Comparison of ENCODE assay signal across 20 cellular contexts in genomic region chr3:8737823-8738222, GRCh38. TPM values are rescaled to one million over a fixed set of nuclear protein-coding genes. Genes with fewer than 3 reads are reported as not detected.
A peak's percentile ranks its signal among the peaks of the same experiment; 100 is the strongest.
DNase-seq lines count a peak whose midpoint lies in the region; ATAC-seq and TF ChIP-seq lines count a peak whose summit lies in the region.
"Had no signal": no experiment of that assay in that cellular context is flagged by ENCODE, and none has a peak within 500 bp of the region (broad histone marks: within the 10 kb centered on the region; RNA-seq: fewer than 3 reads in every experiment).

No MANE protein-coding gene starts in this region.

- no peaks in the 10 kb centered on the region for H3K27me3 ChIP-seq in gastrocnemius medialis
- H3K27me3 ChIP-seq in MG63, result no peaks in the 10 kb centered on the region
- H3K27me3 ChIP-seq: BLaER1 had no signal

- H3K4me3 ChIP-seq in gastrocnemius medialis, result no peak overlapping the region
- no peak overlapping the region for H3K4me3 ChIP-seq in MG63
- H3K4me3 ChIP-seq: BLaER1, HAP-1 had no signal

- peaks cover 21% of the 10 kb centered on the region for H3K27me3 Mint-ChIP-seq in stimulated activated naive CD8-positive, alpha-beta T cell treated with anti-CD3 and anti-CD28 coated beads, Interleukin-15, amount 100 ng/mL, for 72 hours
- no peaks in the 10 kb centered on the region for H3K27me3 Mint-ChIP-seq in nephron (ENCODE audit: low read depth)
- H3K27me3 Mint-ChIP-seq in activated T-cell treated with anti-CD3 and anti-CD28 coated beads, Interleukin-2, amount 50 U/mL, for 4 hours (ENCODE audit: low read depth), result peaks cover 2% of the 10 kb centered on the region

- DNase-seq in stimulated activated naive CD8-positive, alpha-beta T cell treated with anti-CD3 and anti-CD28 coated beads, Interleukin-15, amount 100 ng/mL, for 72 hours, result no peak
- no peak for DNase-seq in stimulated activated naive CD8-positive, alpha-beta T cell treated with anti-CD3 and anti-CD28 coated beads, Interleukin-15, Interleukin-2, amounts not matched to agents 100 U/mL and 50 U/mL, for 24 hours
- DNase-seq in gastrocnemius medialis (no peak), MG63 (no peak), HUDEP-2 (lab: John Stamatoyannopoulos, UW; ENCODE audit: unreplicated experiment in 76 of 76) (no peak), NCI-H1417 treated with DMSO at 0.1 percent for 48 hours (lab: John Stamatoyannopoulos, UW) (no peak)
- no peak for DNase-seq in activated T-cell treated with anti-CD3 and anti-CD28 coated beads, Interleukin-2, amount 50 U/mL, for 4 hours
- DNase-seq: 8988T; Calu3; CD4-positive, alpha-beta memory T cell; DMS79 treated with DMSO at 0.1 percent for 48 hours; GF-D8; IMR-90 had no signal

- no peaks in the 10 kb centered on the region for H3K9me3 ChIP-seq in gastrocnemius medialis
- no peaks in the 10 kb centered on the region for H3K9me3 ChIP-seq in MG63
- H3K9me3 ChIP-seq: BLaER1, HAP-1 had no signal

- H3K4me3 Mint-ChIP-seq in stimulated activated naive CD8-positive, alpha-beta T cell treated with anti-CD3 and anti-CD28 coated beads, Interleukin-15, amount 100 ng/mL, for 72 hours, result no peak overlapping the region
- H3K4me3 Mint-ChIP-seq in nephron, result peak overlapping the region in 2 of 3 experiments; percentile 26 to 46
- H3K4me3 Mint-ChIP-seq in activated T-cell treated with anti-CD3 and anti-CD28 coated beads, Interleukin-2, amount 50 U/mL, for 4 hours, result no peak overlapping the region
- H3K4me3 Mint-ChIP-seq: CD14-positive monocyte; CD4-positive, alpha-beta memory T cell had no signal

- intact Hi-C loops in gastrocnemius medialis (cut with DNase I; ENCODE audit: low total_unique reads), result loop anchor here (10.0 kb wide), 1 partner anchor 253 kb away; no protein-coding TSS in a partner anchor

- H3K4me1 Mint-ChIP-seq in stimulated activated naive CD8-positive, alpha-beta T cell treated with anti-CD3 and anti-CD28 coated beads, Interleukin-15, amount 100 ng/mL, for 72 hours, result peaks cover 6% of the 10 kb centered on the region
- H3K4me1 Mint-ChIP-seq in nephron, result peaks cover 55% of the 10 kb centered on the region
- no peaks in the 10 kb centered on the region for H3K4me1 Mint-ChIP-seq in activated T-cell treated with anti-CD3 and anti-CD28 coated beads, Interleukin-2, amount 50 U/mL, for 4 hours (ENCODE audit: low read depth)
- H3K4me1 Mint-ChIP-seq: CD14-positive monocyte had no signal

- peaks cover 52 to 77% of the 10 kb centered on the region in 2 donors for H3K4me1 ChIP-seq in gastrocnemius medialis
- H3K4me1 ChIP-seq: BLaER1 had no signal

- no peaks in the 10 kb centered on the region for H3K9me3 Mint-ChIP-seq in stimulated activated naive CD8-positive, alpha-beta T cell treated with anti-CD3 and anti-CD28 coated beads, Interleukin-15, amount 100 ng/mL, for 72 hours
- no peaks in the 10 kb centered on the region for H3K9me3 Mint-ChIP-seq in nephron
- H3K9me3 Mint-ChIP-seq in activated T-cell treated with anti-CD3 and anti-CD28 coated beads, Interleukin-2, amount 50 U/mL, for 4 hours, result no peaks in the 10 kb centered on the region
- H3K9me3 Mint-ChIP-seq: CD14-positive monocyte had no signal

- TF ChIP-seq POLR2A in gastrocnemius medialis (IDR thresholded peaks at IDR 0.05), result no peak

- no peak overlapping the region for H3K27ac Mint-ChIP-seq in stimulated activated naive CD8-positive, alpha-beta T cell treated with anti-CD3 and anti-CD28 coated beads, Interleukin-15, amount 100 ng/mL, for 72 hours
- H3K27ac Mint-ChIP-seq in nephron, result peak overlapping the region in 1 of 3 experiments; percentile 45
- H3K27ac Mint-ChIP-seq: CD14-positive monocyte; CD4-positive, alpha-beta memory T cell had no signal

- ATAC-seq in stimulated activated naive CD8-positive, alpha-beta T cell treated with anti-CD3 and anti-CD28 coated beads, Interleukin-15, amount 100 ng/mL, for 72 hours, result peak; percentile 8
- ATAC-seq in stimulated activated naive CD8-positive, alpha-beta T cell treated with anti-CD3 and anti-CD28 coated beads, Interleukin-15, Interleukin-2, amounts not matched to agents 100 U/mL and 50 U/mL, for 24 hours, result no peak
- ATAC-seq in gastrocnemius medialis, result no peak
- ATAC-seq in activated T-cell treated with anti-CD3 and anti-CD28 coated beads, Interleukin-2, amount 50 U/mL, for 4 hours, result no peak

- H3K36me3 Mint-ChIP-seq in nephron (ENCODE audit: low read depth), result no peaks in the 10 kb centered on the region
- no peaks in the 10 kb centered on the region for H3K36me3 Mint-ChIP-seq in activated T-cell treated with anti-CD3 and anti-CD28 coated beads, Interleukin-2, amount 50 U/mL, for 4 hours (ENCODE audit: insufficient read depth)
- H3K36me3 Mint-ChIP-seq: CD14-positive monocyte; CD4-positive, alpha-beta memory T cell had no signal

- TF ChIP-seq CTCF in nephron (IDR thresholded peaks at IDR 0.05; ENCODE audit: unreplicated experiment in 3 of 3) (no peak), gastrocnemius medialis (IDR thresholded peaks at IDR 0.05 in 4 of 5, conservative IDR thresholded peaks at IDR 0.05 in 1 of 5) (no peak)

- no peaks in the 10 kb centered on the region for H3K36me3 ChIP-seq in gastrocnemius medialis
- no peaks in the 10 kb centered on the region for H3K36me3 ChIP-seq in MG63
- H3K36me3 ChIP-seq: BLaER1, HAP-1 had no signal

- in situ Hi-C loops in gastrocnemius medialis (cut with MboI; ENCODE audit: low sequenced_read_pairs in 4 of 4), result no loop called here

- H3K27ac ChIP-seq in gastrocnemius medialis, result peak overlapping the region; percentile 20 to 98 (median 90)
- H3K27ac ChIP-seq: BLaER1 had no signal

RNA-seq across cellular contexts. Expression of gene CAV3, which starts 4.2 kb away (rescaled TPM):
- total RNA-seq in gastrocnemius medialis, result 10 to 100 TPM; 12.0 to 19.7 (median 14.3) TPM
- not detected in 2 replicates for total RNA-seq in MG63 (2014; rRNA removed; shearing (Covaris generic); ENCODE audit: low replicate concordance)
- not detected for total RNA-seq in activated T-cell treated with anti-CD3 and anti-CD28 coated beads, Interleukin-2, amount 50 U/mL, for 4 hours
- total RNA-seq: A673; Calu3; CD4-positive, alpha-beta memory T cell; H4; HT1080 had no signal

RNA-seq across cellular contexts. Expression of gene OXTR, which starts 31.6 kb away (rescaled TPM):
- total RNA-seq in gastrocnemius medialis, result under 1 TPM in 1 of 4 donors, not detected in 3; 0.20 TPM
- 0.03 and 0.15 TPM in 2 replicates for total RNA-seq in MG63 (2014; rRNA removed; shearing (Covaris generic); ENCODE audit: low replicate concordance)
- total RNA-seq in activated T-cell treated with anti-CD3 and anti-CD28 coated beads, Interleukin-2, amount 50 U/mL, for 4 hours, result 1 to 10 TPM in 1 of 3 donors, under 1 TPM in 2; 0.25 to 1.2 (median 0.41) TPM

Comparison
In these comparisons a context has a peak if more than half of its experiments do, and no peak if none do; other contexts are left out.
1. H3K4me3 Mint-ChIP-seq: peak in nephron (2 of 3); none in stimulated activated naive CD8-positive, alpha-beta T cell treated with anti-CD3 and anti-CD28 coated beads, Interleukin-15, amount 100 ng/mL, for 72 hours (0 of 2) and activated T-cell treated with anti-CD3 and anti-CD28 coated beads, Interleukin-2, amount 50 U/mL, for 4 hours (single experiment).
2. RNA of gene CAV3, which starts 4.2 kb away (total RNA-seq): 12.0 to 19.7 TPM in gastrocnemius medialis; not detected in MG63 and not detected in activated T-cell treated with anti-CD3 and anti-CD28 coated beads, Interleukin-2, amount 50 U/mL, for 4 hours; every median in the first group is over 10 times any median in the second.